Comparison of ENCODE assay signal across 1 cellular context in the genomic region with DNA sequence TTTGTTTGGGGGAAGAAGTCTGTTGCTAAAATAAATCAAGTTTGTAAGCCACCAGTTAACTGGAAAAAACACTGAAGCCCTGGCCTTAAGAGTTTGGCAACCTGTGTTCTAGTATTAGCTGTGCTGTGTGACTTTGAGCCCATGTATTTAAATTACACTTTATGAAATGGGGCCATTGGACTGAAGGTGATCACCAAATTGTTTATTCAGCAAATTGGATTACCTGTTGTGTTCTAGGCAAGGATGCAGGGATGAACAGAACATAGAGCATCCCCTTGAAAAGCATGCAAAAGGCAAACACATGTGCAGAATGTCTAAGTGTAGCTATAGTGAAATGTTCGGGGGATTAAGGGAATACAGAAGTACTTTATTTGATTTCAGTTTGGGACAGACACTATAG.
TF ChIP-seq lines count a peak whose summit lies in the region.

No MANE protein-coding gene starts in this region.

TF ChIP-seq in SK-N-SH, 30 proteins besides CTCF, POLR2A, EP300 and RAD21:
- TF ChIP-seq MXI1 (IDR thresholded peaks at IDR 0.05; ENCODE audit: low read depth, low read length) (no peak), RFX5 (IDR thresholded peaks at IDR 0.05; ENCODE audit: low read length) (no peak), SIN3A (IDR thresholded peaks at IDR 0.05; ENCODE audit: borderline replicate concordance, low read depth, low read length) (no peak), JUND (IDR thresholded peaks at IDR 0.05) (no peak), TAF1 (IDR thresholded peaks at IDR 0.05; ENCODE audit: borderline replicate concordance, low read depth, low read length) (no peak), GATA2 (CRISPR knock-in tag; IDR thresholded peaks at IDR 0.05) (no peak), YY1 (IDR thresholded peaks at IDR 0.05; ENCODE audit: low read depth) (no peak), CHD2 (IDR thresholded peaks at IDR 0.05; ENCODE audit: low read length, partially characterized antibody) (no peak), MEF2A (IDR thresholded peaks at IDR 0.05; ENCODE audit: borderline replicate concordance, low read depth) (no peak), FOXM1 (IDR thresholded peaks at IDR 0.05; ENCODE audit: low read depth) (no peak), TEAD4 (IDR thresholded peaks at IDR 0.05; ENCODE audit: borderline replicate concordance, insufficient read depth) (no peak), ELF1 (IDR thresholded peaks at IDR 0.05) (no peak), RCOR1 (IDR thresholded peaks at IDR 0.05; ENCODE audit: low read length) (no peak), RXRA (IDR thresholded peaks at IDR 0.05; ENCODE audit: borderline replicate concordance, low read depth) (no peak)
- TF ChIP-seq, protein P1, sequence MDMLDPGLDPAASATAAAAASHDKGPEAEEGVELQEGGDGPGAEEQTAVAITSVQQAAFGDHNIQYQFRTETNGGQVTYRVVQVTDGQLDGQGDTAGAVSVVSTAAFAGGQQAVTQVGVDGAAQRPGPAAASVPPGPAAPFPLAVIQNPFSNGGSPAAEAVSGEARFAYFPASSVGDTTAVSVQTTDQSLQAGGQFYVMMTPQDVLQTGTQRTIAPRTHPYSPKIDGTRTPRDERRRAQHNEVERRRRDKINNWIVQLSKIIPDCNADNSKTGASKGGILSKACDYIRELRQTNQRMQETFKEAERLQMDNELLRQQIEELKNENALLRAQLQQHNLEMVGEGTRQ (IDR thresholded peaks at IDR 0.05; ENCODE audit: borderline replicate concordance, low read depth, low read length): no peak
- TF ChIP-seq, protein P2, sequence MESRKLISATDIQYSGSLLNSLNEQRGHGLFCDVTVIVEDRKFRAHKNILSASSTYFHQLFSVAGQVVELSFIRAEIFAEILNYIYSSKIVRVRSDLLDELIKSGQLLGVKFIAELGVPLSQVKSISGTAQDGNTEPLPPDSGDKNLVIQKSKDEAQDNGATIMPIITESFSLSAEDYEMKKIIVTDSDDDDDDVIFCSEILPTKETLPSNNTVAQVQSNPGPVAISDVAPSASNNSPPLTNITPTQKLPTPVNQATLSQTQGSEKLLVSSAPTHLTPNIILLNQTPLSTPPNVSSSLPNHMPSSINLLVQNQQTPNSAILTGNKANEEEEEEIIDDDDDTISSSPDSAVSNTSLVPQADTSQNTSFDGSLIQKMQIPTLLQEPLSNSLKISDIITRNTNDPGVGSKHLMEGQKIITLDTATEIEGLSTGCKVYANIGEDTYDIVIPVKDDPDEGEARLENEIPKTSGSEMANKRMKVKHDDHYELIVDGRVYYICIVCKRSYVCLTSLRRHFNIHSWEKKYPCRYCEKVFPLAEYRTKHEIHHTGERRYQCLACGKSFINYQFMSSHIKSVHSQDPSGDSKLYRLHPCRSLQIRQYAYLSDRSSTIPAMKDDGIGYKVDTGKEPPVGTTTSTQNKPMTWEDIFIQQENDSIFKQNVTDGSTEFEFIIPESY (IDR thresholded peaks at IDR 0.05; ENCODE audit: borderline replicate concordance, low read depth): no peak
- TF ChIP-seq, protein P3, sequence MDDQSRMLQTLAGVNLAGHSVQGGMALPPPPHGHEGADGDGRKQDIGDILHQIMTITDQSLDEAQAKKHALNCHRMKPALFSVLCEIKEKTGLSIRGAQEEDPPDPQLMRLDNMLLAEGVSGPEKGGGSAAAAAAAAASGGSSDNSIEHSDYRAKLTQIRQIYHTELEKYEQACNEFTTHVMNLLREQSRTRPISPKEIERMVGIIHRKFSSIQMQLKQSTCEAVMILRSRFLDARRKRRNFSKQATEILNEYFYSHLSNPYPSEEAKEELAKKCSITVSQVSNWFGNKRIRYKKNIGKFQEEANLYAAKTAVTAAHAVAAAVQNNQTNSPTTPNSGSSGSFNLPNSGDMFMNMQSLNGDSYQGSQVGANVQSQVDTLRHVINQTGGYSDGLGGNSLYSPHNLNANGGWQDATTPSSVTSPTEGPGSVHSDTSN (IDR thresholded peaks at IDR 0.05): no peak
- TF ChIP-seq, protein P4, sequence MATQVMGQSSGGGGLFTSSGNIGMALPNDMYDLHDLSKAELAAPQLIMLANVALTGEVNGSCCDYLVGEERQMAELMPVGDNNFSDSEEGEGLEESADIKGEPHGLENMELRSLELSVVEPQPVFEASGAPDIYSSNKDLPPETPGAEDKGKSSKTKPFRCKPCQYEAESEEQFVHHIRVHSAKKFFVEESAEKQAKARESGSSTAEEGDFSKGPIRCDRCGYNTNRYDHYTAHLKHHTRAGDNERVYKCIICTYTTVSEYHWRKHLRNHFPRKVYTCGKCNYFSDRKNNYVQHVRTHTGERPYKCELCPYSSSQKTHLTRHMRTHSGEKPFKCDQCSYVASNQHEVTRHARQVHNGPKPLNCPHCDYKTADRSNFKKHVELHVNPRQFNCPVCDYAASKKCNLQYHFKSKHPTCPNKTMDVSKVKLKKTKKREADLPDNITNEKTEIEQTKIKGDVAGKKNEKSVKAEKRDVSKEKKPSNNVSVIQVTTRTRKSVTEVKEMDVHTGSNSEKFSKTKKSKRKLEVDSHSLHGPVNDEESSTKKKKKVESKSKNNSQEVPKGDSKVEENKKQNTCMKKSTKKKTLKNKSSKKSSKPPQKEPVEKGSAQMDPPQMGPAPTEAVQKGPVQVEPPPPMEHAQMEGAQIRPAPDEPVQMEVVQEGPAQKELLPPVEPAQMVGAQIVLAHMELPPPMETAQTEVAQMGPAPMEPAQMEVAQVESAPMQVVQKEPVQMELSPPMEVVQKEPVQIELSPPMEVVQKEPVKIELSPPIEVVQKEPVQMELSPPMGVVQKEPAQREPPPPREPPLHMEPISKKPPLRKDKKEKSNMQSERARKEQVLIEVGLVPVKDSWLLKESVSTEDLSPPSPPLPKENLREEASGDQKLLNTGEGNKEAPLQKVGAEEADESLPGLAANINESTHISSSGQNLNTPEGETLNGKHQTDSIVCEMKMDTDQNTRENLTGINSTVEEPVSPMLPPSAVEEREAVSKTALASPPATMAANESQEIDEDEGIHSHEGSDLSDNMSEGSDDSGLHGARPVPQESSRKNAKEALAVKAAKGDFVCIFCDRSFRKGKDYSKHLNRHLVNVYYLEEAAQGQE (IDR thresholded peaks at IDR 0.05; ENCODE audit: low read depth, low read length): no peak
- TF ChIP-seq, protein P5, sequence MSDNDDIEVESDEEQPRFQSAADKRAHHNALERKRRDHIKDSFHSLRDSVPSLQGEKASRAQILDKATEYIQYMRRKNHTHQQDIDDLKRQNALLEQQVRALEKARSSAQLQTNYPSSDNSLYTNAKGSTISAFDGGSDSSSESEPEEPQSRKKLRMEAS (IDR thresholded peaks at IDR 0.05; ENCODE audit: low read depth): no peak
- TF ChIP-seq, protein P6, sequence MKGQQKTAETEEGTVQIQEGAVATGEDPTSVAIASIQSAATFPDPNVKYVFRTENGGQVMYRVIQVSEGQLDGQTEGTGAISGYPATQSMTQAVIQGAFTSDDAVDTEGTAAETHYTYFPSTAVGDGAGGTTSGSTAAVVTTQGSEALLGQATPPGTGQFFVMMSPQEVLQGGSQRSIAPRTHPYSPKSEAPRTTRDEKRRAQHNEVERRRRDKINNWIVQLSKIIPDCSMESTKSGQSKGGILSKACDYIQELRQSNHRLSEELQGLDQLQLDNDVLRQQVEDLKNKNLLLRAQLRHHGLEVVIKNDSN (IDR thresholded peaks at IDR 0.05; ENCODE audit: borderline replicate concordance, low read depth): no peak
